ENCODE assay signal across 8 cellular contexts in genomic region chr10:52314822-52315552, GRCh38. TPM values are rescaled to one million over a fixed set of nuclear protein-coding genes. Genes with fewer than 3 reads are reported as not detected.
A peak's percentile ranks its signal among the peaks of the same experiment; 100 is the strongest.
DNase-seq lines count a peak whose midpoint lies in the region; ATAC-seq and TF ChIP-seq lines count a peak whose summit lies in the region.

No MANE protein-coding gene starts in this region.

- peak overlapping the region; percentile 81 for H3K4me2 ChIP-seq in skeletal muscle satellite cell (ENCODE audit: low read length)

- no CpG with 5 or more reads among the region's 36 CpGs for WGBS in iPS DF 6.9 (ENCODE audit: insufficient coverage, insufficient read length)

- peaks cover 14% of the 10 kb centered on the region for H3K4me1 Mint-ChIP-seq in WTC11
- H3K4me1 Mint-ChIP-seq in CD4-positive, alpha-beta T cell (ENCODE audit: low read depth): peaks cover 16% of the 10 kb centered on the region
- peaks cover 6% of the 10 kb centered on the region for H3K4me1 Mint-ChIP-seq in activated T-helper 2 cell treated with anti-CD3 and anti-CD28 coated beads, Interferon-gamma antibody, Interleukin-2, Interleukin-4, amounts not matched to agents 10 μg/mL and 5 μg/mL and 100 μg/mL, durations not matched to agents 14 hours and 24 hours and 36 hours (ENCODE audit: low read depth)

- peak overlapping the region; percentile 52 for H3K4me3 ChIP-seq in H7 (ENCODE audit: insufficient read depth, low read depth, low read length)
- H3K4me3 ChIP-seq in iPS DF 6.9 (ENCODE audit: low read length): peak overlapping the region; percentile 31; the same call in 1 of the 2 replicates
- peak overlapping the region; percentile 99 for H3K4me3 ChIP-seq in skeletal muscle satellite cell (ENCODE audit: low read length)

- H3K27ac ChIP-seq in iPS DF 6.9 (ENCODE audit: low read length): no peak overlapping the region
- no peak overlapping the region for H3K27ac ChIP-seq in CD4-positive, alpha-beta T cell (ENCODE audit: low read depth, low read length)

- POLR2A ChIA-PET in WTC11 (lab: Charles Lee): interaction anchor here (0.6 kb wide), 1 partner anchor 109 kb away, joined by 5 read pairs; no protein-coding TSS in a partner anchor
- POLR2A ChIA-PET in CD4-positive, alpha-beta T cell (lab: Charles Lee): no interaction called here

- no peak for DNase-seq in H7
- peak; percentile 21 for DNase-seq in WTC11 (ENCODE audit: low spot score)
- no peak for DNase-seq in iPS DF 6.9 (ENCODE audit: low read depth, low spot score)
- DNase-seq in CD4-positive, alpha-beta T cell: no peak
- DNase-seq in activated T-helper 2 cell treated with anti-CD3 and anti-CD28 coated beads, Interferon-gamma antibody, Interleukin-2, Interleukin-4, amounts not matched to agents 10 μg/mL and 5 μg/mL and 100 μg/mL, durations not matched to agents 14 hours and 24 hours and 36 hours (ENCODE audit: low spot score): no peak
- DNase-seq in activated effector memory CD4-positive, alpha-beta T cell treated with Interleukin-2 at 50 U/mL for 16 hours: no peak

- H3K27me3 ChIP-seq in H7 (ENCODE audit: control insufficient read depth, insufficient read depth, low read length): peaks cover 64% of the 10 kb centered on the region
- H3K27me3 ChIP-seq in iPS DF 6.9 (ENCODE audit: control insufficient read depth, insufficient read depth, low read length): peaks cover 38% of the 10 kb centered on the region
- H3K27me3 ChIP-seq in skeletal muscle satellite cell (ENCODE audit: control insufficient read depth, insufficient read depth, low read length): no peaks in the 10 kb centered on the region
- peaks cover 45% of the 10 kb centered on the region for H3K27me3 ChIP-seq in CD4-positive, alpha-beta T cell (ENCODE audit: control insufficient read depth, insufficient read depth, low read length)

- peak; percentile 5 for ATAC-seq in WTC11
- no peak for ATAC-seq in HG03108 (IDR thresholded peaks at IDR 0.05; ENCODE audit: unreplicated experiment)
- ATAC-seq in CD4-positive, alpha-beta T cell (ENCODE audit: poor library complexity): no peak

- H3K9me3 ChIP-seq in iPS DF 6.9 (ENCODE audit: control insufficient read depth, insufficient read depth, low read length) (no peaks in the 10 kb centered on the region), skeletal muscle satellite cell (replicated peaks; ENCODE audit: low read length) (no peaks in the 10 kb centered on the region)
- no peaks in the 10 kb centered on the region for H3K9me3 ChIP-seq in CD4-positive, alpha-beta T cell (ENCODE audit: control insufficient read depth, low read length)

- H3K36me3 ChIP-seq in H7 (replicated peaks; ENCODE audit: control insufficient read depth, insufficient read depth, low read length): no peaks in the 10 kb centered on the region
- H3K36me3 ChIP-seq in iPS DF 6.9 (ENCODE audit: control insufficient read depth, insufficient read depth, low read length): no peaks in the 10 kb centered on the region
- peaks cover 36% of the 10 kb centered on the region for H3K36me3 ChIP-seq in skeletal muscle satellite cell (ENCODE audit: insufficient read depth, low read length)

- CTCF ChIA-PET in WTC11 (lab: Charles Lee): interaction anchor here (0.9 to 1.4 kb wide), 11 partner anchors 12 to 1232 kb away, joined by 3 to 20 read pairs (median 4); no protein-coding TSS in a partner anchor
- CTCF ChIA-PET in CD4-positive, alpha-beta T cell (lab: Charles Lee): no interaction called here

- H3K4me3 Mint-ChIP-seq in WTC11: peak overlapping the region; percentile 85
- no peak overlapping the region for H3K4me3 Mint-ChIP-seq in CD4-positive, alpha-beta T cell
- no peak overlapping the region for H3K4me3 Mint-ChIP-seq in activated T-helper 2 cell treated with anti-CD3 and anti-CD28 coated beads, Interferon-gamma antibody, Interleukin-2, Interleukin-4, amounts not matched to agents 10 μg/mL and 5 μg/mL and 100 μg/mL, durations not matched to agents 14 hours and 24 hours and 36 hours (ENCODE audit: low read depth)

- TF ChIP-seq CTCF in WTC11 (IDR thresholded peaks at IDR 0.05): no peak
- no peak for TF ChIP-seq CTCF in CD4-positive, alpha-beta T cell (IDR thresholded peaks at IDR 0.05)

- intact Hi-C loops in CD4-positive, alpha-beta T cell (cut with DNase I, micrococcal nuclease): no loop called here
- intact Hi-C loops in activated T-helper 2 cell treated with anti-CD3 and anti-CD28 coated beads, Interferon-gamma antibody, Interleukin-2, Interleukin-4, amounts not matched to agents 10 μg/mL and 5 μg/mL and 100 μg/mL, durations not matched to agents 14 hours and 24 hours and 36 hours (cut with micrococcal nuclease): no loop called here

- H3K9me3 Mint-ChIP-seq in WTC11: no peaks in the 10 kb centered on the region
- no peaks in the 10 kb centered on the region for H3K9me3 Mint-ChIP-seq in CD4-positive, alpha-beta T cell
- no peaks in the 10 kb centered on the region for H3K9me3 Mint-ChIP-seq in activated T-helper 2 cell treated with anti-CD3 and anti-CD28 coated beads, Interferon-gamma antibody, Interleukin-2, Interleukin-4, amounts not matched to agents 10 μg/mL and 5 μg/mL and 100 μg/mL, durations not matched to agents 14 hours and 24 hours and 36 hours

- H3K36me3 Mint-ChIP-seq in WTC11: no peaks in the 10 kb centered on the region
- no peaks in the 10 kb centered on the region for H3K36me3 Mint-ChIP-seq in CD4-positive, alpha-beta T cell (ENCODE audit: low read depth)
- H3K36me3 Mint-ChIP-seq in activated T-helper 2 cell treated with anti-CD3 and anti-CD28 coated beads, Interferon-gamma antibody, Interleukin-2, Interleukin-4, amounts not matched to agents 10 μg/mL and 5 μg/mL and 100 μg/mL, durations not matched to agents 14 hours and 24 hours and 36 hours (ENCODE audit: low read depth): no peaks in the 10 kb centered on the region

- no peak overlapping the region for H3K27ac Mint-ChIP-seq in WTC11
- no peak overlapping the region for H3K27ac Mint-ChIP-seq in CD4-positive, alpha-beta T cell
- H3K27ac Mint-ChIP-seq in activated T-helper 2 cell treated with anti-CD3 and anti-CD28 coated beads, Interferon-gamma antibody, Interleukin-2, Interleukin-4, amounts not matched to agents 10 μg/mL and 5 μg/mL and 100 μg/mL, durations not matched to agents 14 hours and 24 hours and 36 hours: no peak overlapping the region

- peak overlapping the region; percentile 98 for H3K9ac ChIP-seq in skeletal muscle satellite cell (ENCODE audit: low read depth, low read length)

- H3K4me1 ChIP-seq in iPS DF 6.9 (ENCODE audit: control insufficient read depth, insufficient read depth, low read length) (0 out of 2 replicates have a peak, but pooled peaks cover 4% of the 10 kb centered on the region), skeletal muscle satellite cell (ENCODE audit: control insufficient read depth, insufficient read depth, low read length) (peaks cover 33% of the 10 kb centered on the region)

- peaks cover 85% of the 10 kb centered on the region for H3K27me3 Mint-ChIP-seq in WTC11 (ENCODE audit: low read depth)
- H3K27me3 Mint-ChIP-seq in CD4-positive, alpha-beta T cell: peaks cover 75% of the 10 kb centered on the region
- peaks cover 44% of the 10 kb centered on the region for H3K27me3 Mint-ChIP-seq in activated T-helper 2 cell treated with anti-CD3 and anti-CD28 coated beads, Interferon-gamma antibody, Interleukin-2, Interleukin-4, amounts not matched to agents 10 μg/mL and 5 μg/mL and 100 μg/mL, durations not matched to agents 14 hours and 24 hours and 36 hours (ENCODE audit: low read depth)

TF ChIP-seq in WTC11, 78 proteins besides CTCF, POLR2A, EP300 and RAD21 (continues in another document):
- TF ChIP-seq ATF1 (CRISPR knock-in tag; IDR thresholded peaks at IDR 0.05) (no peak), ETV6 (CRISPR knock-in tag; IDR thresholded peaks at IDR 0.05) (no peak), ZNF396 (CRISPR knock-in tag; IDR thresholded peaks at IDR 0.05; ENCODE audit: borderline replicate concordance) (no peak), OVOL2 (CRISPR knock-in tag; IDR thresholded peaks at IDR 0.05; ENCODE audit: borderline replicate concordance) (no peak), ZNF423 (CRISPR knock-in tag; IDR thresholded peaks at IDR 0.05) (no peak), SP1 (CRISPR knock-in tag; conservative IDR thresholded peaks at IDR 0.05) (no peak), AFF4 (CRISPR knock-in tag; IDR thresholded peaks at IDR 0.05; ENCODE audit: borderline replicate concordance) (no peak)

RNA-seq across cellular contexts. Expression of gene DKK1, which starts 0.9 kb away (rescaled TPM):
- total RNA-seq in H7 (2014; rRNA removed; shearing (Covaris generic)): 1.0 and 1.3 TPM in 2 replicates
- 0.78 to 1.1 TPM (median 1.0 TPM) in 3 replicates for total RNA-seq in WTC11 (2021)
- total RNA-seq in skeletal muscle satellite cell (2012; rRNA removed): 136 and 176 TPM in 2 replicates
- total RNA-seq in CD4-positive, alpha-beta T cell: not detected
- total RNA-seq in activated T-helper 2 cell treated with anti-CD3 and anti-CD28 coated beads, Interferon-gamma antibody, Interleukin-2, Interleukin-4, amounts not matched to agents 10 μg/mL and 5 μg/mL and 100 μg/mL, durations not matched to agents 14 hours and 24 hours and 36 hours: not detected in 2 replicates

Comparison
In these comparisons a context has a peak if more than half of its experiments do, and no peak if none do; other contexts are left out.
1. H3K4me3 ChIP-seq: peak in every context shown above with its lines; median percentile 99 in skeletal muscle satellite cell; 52 in H7; 31 in iPS DF 6.9.